ENCODE assay signal across 9 cellular contexts in the genomic region with DNA sequence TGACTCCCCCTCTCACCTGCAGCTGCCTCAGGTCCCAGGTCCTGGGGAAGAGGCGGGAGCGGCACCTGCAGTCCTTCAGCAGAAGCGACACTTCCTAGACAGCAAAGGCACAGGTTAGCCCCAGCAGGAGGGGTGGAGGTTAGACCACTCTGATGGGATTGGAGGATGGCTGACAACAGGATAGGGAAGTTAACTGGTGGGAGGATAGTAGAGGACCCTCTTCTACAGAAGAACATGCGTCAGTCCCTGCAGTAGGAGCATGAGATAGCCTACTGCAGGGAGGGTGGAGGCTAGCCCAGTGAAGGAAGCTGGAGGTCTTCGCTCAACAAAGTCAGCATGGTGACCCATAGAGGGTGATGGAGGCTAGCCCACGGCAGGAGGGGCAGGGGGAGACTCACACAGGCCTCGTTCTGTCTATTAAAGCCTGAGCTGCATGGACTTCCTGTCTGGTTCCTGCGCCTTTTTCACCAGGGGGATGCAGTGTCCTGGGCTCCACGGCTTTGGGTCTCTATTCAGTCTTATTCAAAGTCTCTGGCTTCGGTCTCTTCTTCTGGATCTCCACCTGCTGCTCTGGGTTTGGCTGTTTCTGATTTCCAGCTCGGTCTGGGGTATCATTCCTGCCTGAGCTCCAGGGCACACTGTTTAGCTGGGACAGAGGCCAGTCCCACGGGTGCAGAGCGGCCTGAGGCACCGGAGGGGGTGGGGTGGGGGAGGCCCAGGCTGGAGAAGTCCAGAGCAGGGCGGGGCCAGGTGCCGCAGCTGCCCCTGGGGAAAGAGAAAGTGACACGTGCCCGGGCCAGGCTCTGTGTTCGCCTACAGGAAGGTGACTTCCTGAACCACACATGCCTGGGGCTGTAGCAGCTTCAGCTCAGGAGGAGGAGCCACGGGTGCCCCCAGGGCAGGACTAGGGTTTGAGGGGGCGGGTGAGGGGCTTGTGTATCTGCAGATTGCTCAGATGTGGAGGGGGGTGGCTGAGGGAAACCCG. TPM values are rescaled to one million over a fixed set of nuclear protein-coding genes. Genes with fewer than 3 reads are reported as not detected.
A peak's percentile ranks its signal among the peaks of the same experiment; 100 is the strongest.
DNase-seq lines count a peak whose midpoint lies in the region; ATAC-seq and TF ChIP-seq lines count a peak whose summit lies in the region.
"Had no signal": no experiment of that assay in that cellular context is flagged by ENCODE, and none has a peak within 500 bp of the region (broad histone marks: within the 10 kb centered on the region; RNA-seq: fewer than 3 reads in every experiment).

No MANE protein-coding gene starts in this region.

- TF ChIP-seq CTCF in WTC11 (IDR thresholded peaks at IDR 0.05), result no peak
- no peak for TF ChIP-seq CTCF in endodermal cell (conservative IDR thresholded peaks at IDR 0.05)

- no peak overlapping the region for H3K4me3 ChIP-seq in endodermal cell (ENCODE audit: low read length)

- H3K36me3 Mint-ChIP-seq in WTC11 (no peaks in the 10 kb centered on the region), endodermal cell (ENCODE audit: low read depth) (no peaks in the 10 kb centered on the region)

- H3K27ac Mint-ChIP-seq in WTC11 (no peak overlapping the region), endodermal cell (no peak overlapping the region)

- intact Hi-C loops in posterior cingulate gyrus (cut with DNase I), result no loop called here

- peaks cover 11% of the 10 kb centered on the region for H3K27me3 ChIP-seq in endodermal cell (ENCODE audit: control insufficient read depth, insufficient read depth, low read length, poor library complexity, severe bottlenecking)

- H3K27me3 Mint-ChIP-seq in WTC11 (ENCODE audit: low read depth), result peaks cover 45% of the 10 kb centered on the region
- peaks cover 54% of the 10 kb centered on the region for H3K27me3 Mint-ChIP-seq in endodermal cell (ENCODE audit: insufficient read depth)

- ATAC-seq in HG03354 (IDR thresholded peaks at IDR 0.05; ENCODE audit: poor library complexity, severe bottlenecking, unreplicated experiment), result peak; percentile 57
- peak; percentile 77 for ATAC-seq in WTC11
- no peak for ATAC-seq in GM21619 (IDR thresholded peaks at IDR 0.05; ENCODE audit: unreplicated experiment)
- no peak for ATAC-seq in HG02571 (IDR thresholded peaks at IDR 0.05; ENCODE audit: unreplicated experiment)

- no peaks in the 10 kb centered on the region for H3K9me3 Mint-ChIP-seq in WTC11
- H3K9me3 Mint-ChIP-seq in endodermal cell, result no peaks in the 10 kb centered on the region

- no peaks in the 10 kb centered on the region for H3K4me1 ChIP-seq in endodermal cell (ENCODE audit: control insufficient read depth, insufficient read depth, low read length)

- CTCF ChIA-PET in WTC11 (lab: Charles Lee), result interaction anchor here (1.0 to 1.3 kb wide), 4 partner anchors 14 to 105 kb away, joined by 3 to 7 read pairs (median 4); a partner anchor contains a TSS

- no peak overlapping the region for H3K27ac ChIP-seq in endodermal cell (ENCODE audit: low read depth, low read length)

- H3K36me3 ChIP-seq in endodermal cell (ENCODE audit: control insufficient read depth, insufficient read depth, low read length), result no peaks in the 10 kb centered on the region

- WGBS in endodermal cell (ENCODE audit: insufficient coverage in 1 of 2, insufficient read length in 1 of 2), 2 experiments, result 56 to 66% methylated on average over 10 to 22 of the region's 22 CpGs

- H3K4me3 Mint-ChIP-seq in WTC11, result no peak overlapping the region
- no peak overlapping the region for H3K4me3 Mint-ChIP-seq in endodermal cell

- DNase-seq in WTC11 (ENCODE audit: low spot score), result peak; percentile 44
- peak; percentile 62 for DNase-seq in endodermal cell
- DNase-seq in stimulated activated naive CD4-positive, alpha-beta T cell treated with Interleukin-2 at 50 U/mL for 16 hours (lab: John Stamatoyannopoulos, UW), result peak; percentile 38
- no peak for DNase-seq in posterior cingulate gyrus

- POLR2A ChIA-PET in WTC11 (lab: Charles Lee), result no interaction called here

- H3K9ac ChIP-seq in endodermal cell (ENCODE audit: extremely low read depth, low read length, poor library complexity, severe bottlenecking), result no peak overlapping the region

- peak; percentile 31 for TF ChIP-seq POLR2A in GM15510 (IDR thresholded peaks at IDR 0.05; ENCODE audit: borderline replicate concordance, extremely low read depth, insufficient read length)

- H3K4me1 Mint-ChIP-seq in WTC11 (0 out of 2 replicates have a peak, but pooled peaks cover 2% of the 10 kb centered on the region), endodermal cell (no peaks in the 10 kb centered on the region)

- H3K9me3 ChIP-seq in endodermal cell (ENCODE audit: control insufficient read depth, low read length), result no peaks in the 10 kb centered on the region

TF ChIP-seq in WTC11, 78 proteins besides CTCF, POLR2A, EP300 and RAD21:
- TF ChIP-seq CREB1 (CRISPR knock-in tag; IDR thresholded peaks at IDR 0.05) (no peak), NR3C1 (CRISPR knock-in tag; conservative IDR thresholded peaks at IDR 0.05; ENCODE audit: low read depth) (no peak), TEAD1 (CRISPR knock-in tag; IDR thresholded peaks at IDR 0.05) (no peak), ZNF396 (CRISPR knock-in tag; IDR thresholded peaks at IDR 0.05; ENCODE audit: borderline replicate concordance) (no peak), TCF7 (CRISPR knock-in tag; IDR thresholded peaks at IDR 0.05; ENCODE audit: low read depth) (no peak), ZNF416 (CRISPR knock-in tag; IDR thresholded peaks at IDR 0.05) (no peak), ZNF423 (CRISPR knock-in tag; IDR thresholded peaks at IDR 0.05) (no peak)
- TF ChIP-seq, protein P1, sequence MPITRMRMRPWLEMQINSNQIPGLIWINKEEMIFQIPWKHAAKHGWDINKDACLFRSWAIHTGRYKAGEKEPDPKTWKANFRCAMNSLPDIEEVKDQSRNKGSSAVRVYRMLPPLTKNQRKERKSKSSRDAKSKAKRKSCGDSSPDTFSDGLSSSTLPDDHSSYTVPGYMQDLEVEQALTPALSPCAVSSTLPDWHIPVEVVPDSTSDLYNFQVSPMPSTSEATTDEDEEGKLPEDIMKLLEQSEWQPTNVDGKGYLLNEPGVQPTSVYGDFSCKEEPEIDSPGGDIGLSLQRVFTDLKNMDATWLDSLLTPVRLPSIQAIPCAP (CRISPR knock-in tag; IDR thresholded peaks at IDR 0.05), result no peak
- TF ChIP-seq, protein P2, sequence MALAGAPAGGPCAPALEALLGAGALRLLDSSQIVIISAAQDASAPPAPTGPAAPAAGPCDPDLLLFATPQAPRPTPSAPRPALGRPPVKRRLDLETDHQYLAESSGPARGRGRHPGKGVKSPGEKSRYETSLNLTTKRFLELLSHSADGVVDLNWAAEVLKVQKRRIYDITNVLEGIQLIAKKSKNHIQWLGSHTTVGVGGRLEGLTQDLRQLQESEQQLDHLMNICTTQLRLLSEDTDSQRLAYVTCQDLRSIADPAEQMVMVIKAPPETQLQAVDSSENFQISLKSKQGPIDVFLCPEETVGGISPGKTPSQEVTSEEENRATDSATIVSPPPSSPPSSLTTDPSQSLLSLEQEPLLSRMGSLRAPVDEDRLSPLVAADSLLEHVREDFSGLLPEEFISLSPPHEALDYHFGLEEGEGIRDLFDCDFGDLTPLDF (CRISPR knock-in tag; IDR thresholded peaks at IDR 0.05), result no peak
- TF ChIP-seq, protein P3, sequence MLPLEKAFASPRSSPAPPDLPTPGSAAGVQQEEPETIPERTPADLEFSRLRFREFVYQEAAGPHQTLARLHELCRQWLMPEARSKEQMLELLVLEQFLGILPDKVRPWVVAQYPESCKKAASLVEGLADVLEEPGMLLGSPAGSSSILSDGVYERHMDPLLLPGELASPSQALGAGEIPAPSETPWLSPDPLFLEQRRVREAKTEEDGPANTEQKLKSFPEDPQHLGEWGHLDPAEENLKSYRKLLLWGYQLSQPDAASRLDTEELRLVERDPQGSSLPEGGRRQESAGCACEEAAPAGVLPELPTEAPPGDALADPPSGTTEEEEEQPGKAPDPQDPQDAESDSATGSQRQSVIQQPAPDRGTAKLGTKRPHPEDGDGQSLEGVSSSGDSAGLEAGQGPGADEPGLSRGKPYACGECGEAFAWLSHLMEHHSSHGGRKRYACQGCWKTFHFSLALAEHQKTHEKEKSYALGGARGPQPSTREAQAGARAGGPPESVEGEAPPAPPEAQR (CRISPR knock-in tag; IDR thresholded peaks at IDR 0.05), result no peak
- TF ChIP-seq, protein P4, sequence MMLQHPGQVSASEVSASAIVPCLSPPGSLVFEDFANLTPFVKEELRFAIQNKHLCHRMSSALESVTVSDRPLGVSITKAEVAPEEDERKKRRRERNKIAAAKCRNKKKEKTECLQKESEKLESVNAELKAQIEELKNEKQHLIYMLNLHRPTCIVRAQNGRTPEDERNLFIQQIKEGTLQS (CRISPR knock-in tag; conservative IDR thresholded peaks at IDR 0.05), result no peak

RNA-seq across cellular contexts. Expression of a gene that starts 7.3 kb away (rescaled TPM):
- not detected in 3 replicates for total RNA-seq in WTC11 (2021)
- not detected for total RNA-seq in endodermal cell
- polyA plus RNA-seq in endodermal cell (2013, experiment 1 of 2), result not detected
- polyA plus RNA-seq in endodermal cell (2013, experiment 2 of 2), result not detected
- total RNA-seq: T-helper 2 cell treated with Interferon-gamma antibody and Interleukin-4, amounts not matched to agents 100 ng/mL and 5 ng/mL, for 36 hours had no signal

RNA-seq across cellular contexts. Expression of a gene that starts 11.2 kb away (rescaled TPM):
- not detected in 3 replicates for total RNA-seq in WTC11 (2021)
- not detected for total RNA-seq in endodermal cell
- polyA plus RNA-seq in endodermal cell (2013, experiment 1 of 2), result not detected
- polyA plus RNA-seq in endodermal cell (2013, experiment 2 of 2), result not detected
- total RNA-seq: T-helper 2 cell treated with Interferon-gamma antibody and Interleukin-4, amounts not matched to agents 100 ng/mL and 5 ng/mL, for 36 hours had no signal

RNA-seq across cellular contexts. Expression of a gene that starts 30.7 kb away (rescaled TPM):
- total RNA-seq in WTC11 (2021) (not detected in 3 replicates), endodermal cell (not detected)
- polyA plus RNA-seq in endodermal cell (2013, experiment 1 of 2), result not detected
- not detected for polyA plus RNA-seq in endodermal cell (2013, experiment 2 of 2)
- total RNA-seq: T-helper 2 cell treated with Interferon-gamma antibody and Interleukin-4, amounts not matched to agents 100 ng/mL and 5 ng/mL, for 36 hours had no signal

RNA-seq across cellular contexts. Expression of a gene that starts 33.4 kb away (rescaled TPM):
- total RNA-seq in WTC11 (2021) (0.37 to 1.1 TPM (median 0.77 TPM) in 3 replicates), endodermal cell (not detected)
- not detected for polyA plus RNA-seq in endodermal cell (2013, experiment 1 of 2)
- not detected for polyA plus RNA-seq in endodermal cell (2013, experiment 2 of 2)
- total RNA-seq: T-helper 2 cell treated with Interferon-gamma antibody and Interleukin-4, amounts not matched to agents 100 ng/mL and 5 ng/mL, for 36 hours had no signal

RNA-seq across cellular contexts. Expression of a gene that starts 40.7 kb away (rescaled TPM):
- total RNA-seq in WTC11 (2021) (2.0 to 2.5 TPM (median 2.2 TPM) in 3 replicates), endodermal cell (under 1 TPM; 0.40 to 0.53 TPM)
- 0.71 TPM for polyA plus RNA-seq in endodermal cell (2013, experiment 1 of 2)
- 1.2 TPM for polyA plus RNA-seq in endodermal cell (2013, experiment 2 of 2)
- total RNA-seq: T-helper 2 cell treated with Interferon-gamma antibody and Interleukin-4, amounts not matched to agents 100 ng/mL and 5 ng/mL, for 36 hours had no signal

Comparison
In these comparisons a context has a peak if more than half of its experiments do, and no peak if none do; other contexts are left out.
1. ATAC-seq: peak in HG03354 (single experiment) and WTC11 (single experiment); none in GM21619 (single experiment) and HG02571 (single experiment).
2. DNase-seq: peak in WTC11 (single experiment), endodermal cell (single experiment) and stimulated activated naive CD4-positive, alpha-beta T cell treated with Interleukin-2 at 50 U/mL for 16 hours (single experiment); none in posterior cingulate gyrus (0 of 10).